ENCODE assay signal across 19 cellular contexts in genomic region chr11:84501750-84502149, GRCh38.
DNase-seq lines count a peak whose midpoint lies in the region; ATAC-seq, FAIRE-seq and TF ChIP-seq lines count a peak whose summit lies in the region.
"Had no signal": no experiment of that assay in that cellular context is flagged by ENCODE, and none has a peak within 500 bp of the region (broad histone marks: within the 10 kb centered on the region; RNA-seq: fewer than 3 reads in every experiment).

No MANE protein-coding gene starts in this region.

- no peaks in the 10 kb centered on the region for H4K20me1 ChIP-seq in GM12878 (ENCODE audit: control insufficient read depth, insufficient read depth)
- H4K20me1 ChIP-seq: BLaER1 had no signal

- POLR2A ChIA-PET in GM12878 (lab: Charles Lee) = no interaction called here
- POLR2A ChIA-PET in CD4-positive, alpha-beta memory T cell (lab: Charles Lee; ENCODE audit: partially characterized antibody) = no interaction called here

- H3K9ac ChIP-seq in GM12878 (ENCODE audit: control insufficient read depth, insufficient read depth, low read length) = no peak overlapping the region
- H3K9ac ChIP-seq: BLaER1, KMS-11 had no signal

- no peak for TF ChIP-seq CTCF in GM12878 (IDR thresholded peaks at IDR 0.05 in 2 of 3, conservative IDR thresholded peaks at IDR 0.05 in 1 of 3; ENCODE audit: control insufficient read depth in 2 of 3, extremely low read depth in 1 of 3, insufficient read depth in 1 of 3, low read depth in 3 of 3, low read length in 3 of 3)

- RAD21 ChIA-PET in GM12878 (lab: Charles Lee; ENCODE audit: unreplicated experiment) = no interaction called here

- H3K27ac Mint-ChIP-seq in CD4-positive, alpha-beta memory T cell = no peak overlapping the region
- H3K27ac Mint-ChIP-seq: CD8-positive, alpha-beta T cell; HFFc6 had no signal

- no peak for TF ChIP-seq POLR2A in GM12878 (IDR thresholded peaks at IDR 0.05; ENCODE audit: low read depth, low read length)

- no peak for TF ChIP-seq RAD21 in GM12878 (IDR thresholded peaks at IDR 0.05; ENCODE audit: insufficient read depth, low read depth, low read length)

- peaks cover 0 to 22% (median 3%) of the 10 kb centered on the region in 8 donors for H3K9me3 Mint-ChIP-seq in CD4-positive, alpha-beta memory T cell

- H3K27me3 ChIP-seq in GM12878 (replicated peaks in 1 of 2; ENCODE audit: control insufficient read depth in 2 of 2, insufficient read depth in 2 of 2, low read length in 1 of 2) = no peaks in the 10 kb centered on the region
- H3K27me3 ChIP-seq in CD4-positive, alpha-beta memory T cell (ENCODE audit: insufficient read depth, low read length) = no peaks in the 10 kb centered on the region
- H3K27me3 ChIP-seq: BLaER1 had no signal

- no peak overlapping the region for H3K27ac ChIP-seq in GM12878 (ENCODE audit: control insufficient read depth, insufficient read depth)
- H3K27ac ChIP-seq in CD4-positive, alpha-beta memory T cell (ENCODE audit: low read depth, low read length) = no peak overlapping the region
- H3K27ac ChIP-seq: BLaER1, KMS-11 had no signal

- FAIRE-seq in GM12878 (lab: Jason Lieb, UNC) = no peak

- H3K36me3 Mint-ChIP-seq in CD4-positive, alpha-beta memory T cell = no peaks in the 10 kb centered on the region
- H3K36me3 Mint-ChIP-seq: CD8-positive, alpha-beta T cell had no signal

- SMC1A ChIA-PET in GM12878 (lab: Charles Lee; ENCODE audit: uncharacterized antibody, unreplicated experiment) = no interaction called here

- BruUV-seq in GM12878 (replicated peaks; lab: Mats Ljungman, UMichigan) = no TSS peak

- H3K4me3 ChIP-seq in GM12878 = no peak overlapping the region
- H3K4me3 ChIP-seq in CD4-positive, alpha-beta memory T cell (ENCODE audit: low read length in 2 of 2) = no peak overlapping the region
- H3K4me3 ChIP-seq: BLaER1 had no signal

- H3K9me3 ChIP-seq in GM12878 (replicated peaks; ENCODE audit: control insufficient read depth, insufficient read depth, low read length) = no peaks in the 10 kb centered on the region
- H3K9me3 ChIP-seq in CD4-positive, alpha-beta memory T cell (ENCODE audit: control insufficient read depth in 1 of 2, low read length in 2 of 2) = no peaks in the 10 kb centered on the region
- H3K9me3 ChIP-seq: BLaER1 had no signal

- H3K4me1 Mint-ChIP-seq in CD4-positive, alpha-beta memory T cell = no peaks in the 10 kb centered on the region

- H3K79me2 ChIP-seq in GM12878 (ENCODE audit: control insufficient read depth, insufficient read depth, low read length) = no peaks in the 10 kb centered on the region

- H3K4me1 ChIP-seq in GM12878 (ENCODE audit: control insufficient read depth, insufficient read depth, low read length) = no peaks in the 10 kb centered on the region
- no peaks in the 10 kb centered on the region for H3K4me1 ChIP-seq in CD4-positive, alpha-beta memory T cell (ENCODE audit: insufficient read depth, low read length)
- H3K4me1 ChIP-seq: BLaER1 had no signal

- H3K4me3 Mint-ChIP-seq in CD4-positive, alpha-beta memory T cell = no peak overlapping the region
- H3K4me3 Mint-ChIP-seq: CD8-positive, alpha-beta T cell; HFFc6 had no signal

- H3K36me3 ChIP-seq in GM12878 (ENCODE audit: control insufficient read depth in 2 of 2, insufficient read depth in 2 of 2, low read length in 1 of 2) = no peaks in the 10 kb centered on the region
- no peaks in the 10 kb centered on the region for H3K36me3 ChIP-seq in CD4-positive, alpha-beta memory T cell (ENCODE audit: insufficient read depth, low read length)
- H3K36me3 ChIP-seq: BLaER1 had no signal

- CTCF ChIA-PET in GM12878 (lab: Yijun Ruan, JAX) = no interaction called here
- CTCF ChIA-PET in CD4-positive, alpha-beta memory T cell (lab: Charles Lee; ENCODE audit: partially characterized antibody) = no interaction called here

- DNase-seq in SKM-1 treated with dmso at 0.1 percent for 144 hours (lab: John Stamatoyannopoulos, UW; ENCODE audit: unreplicated experiment) (peak; percentile 31), SKM-1 (lab: John Stamatoyannopoulos, UW; ENCODE audit: unreplicated experiment) (no peak), NOMO-1 treated with DMSO at 0.1 percent for 48 hours (lab: John Stamatoyannopoulos, UW; ENCODE audit: unreplicated experiment) (peak; percentile 67), GM12878 (ENCODE audit: low read depth, low spot score) (no peak), AG08396 (ENCODE audit: low spot score) (no peak)
- no peak for DNase-seq in CD4-positive, alpha-beta memory T cell
- DNase-seq: Calu3; CD8-positive, alpha-beta T cell; DMS79; H7; HFFc6; NCI-H1105 treated with DMSO at 0.1 percent for 48 hours; NCI-H1694; NCI-H2081 treated with DMSO at 0.1 percent for 48 hours; NCI-H748 treated with DMSO at 0.1 percent for 48 hours had no signal

- no peak overlapping the region for H2AFZ ChIP-seq in GM12878 (ENCODE audit: control insufficient read depth, low read depth, low read length)

- TF ChIP-seq EP300 in GM12878 (IDR thresholded peaks at IDR 0.05; ENCODE audit: borderline replicate concordance in 1 of 2, control insufficient read depth in 1 of 2, low read depth in 2 of 2, low read length in 2 of 2) = no peak

- intact Hi-C loops in GM12878 (cut with micrococcal nuclease; ENCODE audit: unreplicated experiment) = no loop called here
- intact Hi-C loops in CD4-positive, alpha-beta memory T cell (cut with micrococcal nuclease) = no loop called here

- in situ Hi-C loops in GM12878 (cut with MboI) = no loop called here

- H3K27me3 Mint-ChIP-seq in CD4-positive, alpha-beta memory T cell = no peaks in the 10 kb centered on the region

- ATAC-seq in GM12878 (no peak), GM18867 (IDR thresholded peaks at IDR 0.05; ENCODE audit: unreplicated experiment) (no peak)
- ATAC-seq: CD8-positive, alpha-beta T cell; Panc1 had no signal

- no peak overlapping the region for H3K4me2 ChIP-seq in GM12878 (ENCODE audit: control insufficient read depth, insufficient read depth)
- H3K4me2 ChIP-seq: BLaER1, KMS-11 had no signal

TF ChIP-seq in GM12878, 131 proteins besides CTCF, POLR2A, EP300 and RAD21:
- TF ChIP-seq ETV6 (conservative IDR thresholded peaks at IDR 0.05 in 1 of 2, IDR thresholded peaks at IDR 0.05 in 1 of 2; ENCODE audit: borderline replicate concordance in 1 of 2, low read depth in 1 of 2) = no peak
- no peak for TF ChIP-seq LARP7 (IDR thresholded peaks at IDR 0.05)
- TF ChIP-seq SPI1 (IDR thresholded peaks at IDR 0.05; ENCODE audit: borderline replicate concordance, insufficient read depth, low read depth, low read length) = 0 out of 2 replicates have a peak, but pooled peaks have one; percentile 34

Comparison
In these comparisons a context has a peak if more than half of its experiments do, and no peak if none do; other contexts are left out.
1. DNase-seq: peak in SKM-1 treated with dmso at 0.1 percent for 144 hours (single experiment) and NOMO-1 treated with DMSO at 0.1 percent for 48 hours (single experiment); none in SKM-1 (single experiment), GM12878 (single experiment), AG08396 (single experiment) and CD4-positive, alpha-beta memory T cell (0 of 5).